ENCODE assay signal across 37 cellular contexts in the genomic region with DNA sequence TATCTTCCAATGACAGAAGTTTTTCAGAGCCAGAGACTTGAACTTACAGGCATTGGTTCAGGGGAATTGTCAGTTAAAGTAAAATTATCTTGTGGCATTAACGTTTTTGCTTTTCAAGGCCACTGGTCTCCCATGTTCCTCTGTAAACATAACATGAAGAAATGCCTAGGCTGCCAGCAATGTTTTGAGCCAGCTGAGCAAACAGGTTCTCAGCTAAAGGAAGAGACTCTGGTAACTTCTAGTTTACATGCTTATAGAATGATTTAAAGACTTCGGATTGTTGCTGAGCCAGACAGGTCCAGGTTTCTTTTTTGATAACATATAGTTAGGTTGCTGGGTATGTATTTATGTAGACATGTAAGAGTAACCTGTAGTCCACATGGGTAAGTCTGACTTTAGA.
"Had no signal": no experiment of that assay in that cellular context is flagged by ENCODE, and none has a peak within 500 bp of the region (broad histone marks: within the 10 kb centered on the region; RNA-seq: fewer than 3 reads in every experiment).

No MANE protein-coding gene starts in this region.

- H3K36me3 Mint-ChIP-seq: activated CD8-positive, alpha-beta memory T cell treated with anti-CD3 and anti-CD28 coated beads, Interleukin-2, amount 10 ng/mL, durations not matched to agents 7 days and 5 days had no signal

- DNase-seq: activated CD4-positive, alpha-beta memory T cell treated with anti-CD3 and anti-CD28 coated beads for 36 hours; activated CD4-positive, alpha-beta T cell treated with anti-CD3 and anti-CD28 coated beads for 36 hours; activated CD4-positive, CD25-positive, alpha-beta regulatory T cell; activated CD4-positive, CD25-positive, alpha-beta regulatory T cell treated with anti-CD3 and anti-CD28 coated beads, Interleukin-2, amount 50 U/mL, for 72 hours; activated CD8-positive, alpha-beta memory T cell treated with anti-CD3 and anti-CD28 coated beads, Interleukin-2, amount 10 ng/mL, durations not matched to agents 7 days and 5 days; activated CD8-positive, alpha-beta memory T cell treated with anti-CD3 and anti-CD28 coated beads, Interleukin-2, amount 50 U/mL, for 4 hours; activated CD8-positive, alpha-beta T cell treated with anti-CD3 and anti-CD28 coated beads, Interleukin-2, amount 10 ng/mL, durations not matched to agents 7 days and 5 days; activated effector memory CD4-positive, alpha-beta T cell treated with anti-CD3 and anti-CD28 coated beads, Interleukin-2, amount 50 U/mL, for 16 hours; activated naive CD4-positive, alpha-beta T cell treated with anti-CD3 and anti-CD28 coated beads for 36 hours; activated naive CD8-positive, alpha-beta T cell treated with anti-CD3 and anti-CD28 coated beads for 36 hours; activated naive CD8-positive, alpha-beta T cell treated with anti-CD3 and anti-CD28 coated beads, Interleukin-2, amount 50 U/mL, for 24 hours; activated T-cell treated with anti-CD3 and anti-CD28 coated beads, Interleukin-2, amount 50 U/mL, for 1 hour; activated T-cell treated with anti-CD3 and anti-CD28 coated beads, Interleukin-2, amount 50 U/mL, for 48 hours; adrenal gland; amygdala; aorta; dorsolateral prefrontal cortex; effector memory CD4-positive, alpha-beta T cell; endodermal cell; erythroblast; foreskin keratinocyte; gastrocnemius medialis; glutamatergic neuron; heart left ventricle; T-helper 17 cell; T1000 had no signal

- ATAC-seq: activated CD4-positive, alpha-beta T cell treated with anti-CD3 and anti-CD28 coated beads for 36 hours; activated CD8-positive, alpha-beta memory T cell treated with anti-CD3 and anti-CD28 coated beads, Interleukin-2, amount 10 ng/mL, durations not matched to agents 7 days and 5 days; activated CD8-positive, alpha-beta T cell treated with anti-CD3 and anti-CD28 coated beads, Interleukin-2, amount 10 ng/mL, durations not matched to agents 7 days and 5 days; activated naive CD8-positive, alpha-beta T cell treated with anti-CD3 and anti-CD28 coated beads, Interleukin-2, amount 50 U/mL, for 24 hours; foreskin keratinocyte; gastrocnemius medialis; heart left ventricle; T-helper 17 cell had no signal

- H3K27ac Mint-ChIP-seq: activated CD4-positive, alpha-beta memory T cell treated with anti-CD3 and anti-CD28 coated beads for 36 hours; activated CD4-positive, alpha-beta T cell treated with anti-CD3 and anti-CD28 coated beads for 36 hours; activated CD4-positive, alpha-beta T cell treated with anti-CD3 and anti-CD28 coated beads, Interleukin-2, amount 10 ng/mL, durations not matched to agents 24 days and 14 days; activated CD8-positive, alpha-beta memory T cell treated with anti-CD3 and anti-CD28 coated beads, Interleukin-2, amount 10 ng/mL, durations not matched to agents 7 days and 5 days; activated CD8-positive, alpha-beta T cell treated with anti-CD3 and anti-CD28 coated beads, Interleukin-2, amount 10 ng/mL, durations not matched to agents 7 days and 5 days; activated naive CD4-positive, alpha-beta T cell treated with anti-CD3 and anti-CD28 coated beads for 36 hours; activated naive CD4-positive, alpha-beta T cell treated with anti-CD3 and anti-CD28 coated beads, Interleukin-2, amount 50 U/mL, for 24 hours; activated naive CD8-positive, alpha-beta T cell treated with anti-CD3 and anti-CD28 coated beads for 36 hours; activated naive CD8-positive, alpha-beta T cell treated with anti-CD3 and anti-CD28 coated beads, Interleukin-2, amount 50 U/mL, for 24 hours; activated T-helper 1 cell treated with anti-CD3 and anti-CD28 coated beads, Interleukin-12 subunit alpha, Interleukin-12 subunit beta, Interleukin-2, Interleukin-4 antibody, amounts not matched to agents 30 ng/mL and 10 ng/mL and 1 ng/mL, durations not matched to agents 14 hours and 24 hours and 36 hours; activated T-helper 2 cell treated with anti-CD3 and anti-CD28 coated beads, Interferon-gamma antibody, Interleukin-2, Interleukin-4, amounts not matched to agents 10 μg/mL and 5 μg/mL and 100 μg/mL, durations not matched to agents 14 hours and 24 hours and 36 hours; brain; dendritic cell treated with granulocyte-macrophage colony-stimulating factor and Interleukin-4, amounts not matched to agents 40 ng/mL and 50 ng/mL, for 4 days; endodermal cell; T-helper 17 cell; T-helper 2 cell treated with Interferon-gamma antibody and Interleukin-4, amounts not matched to agents 5 μg/mL and 100 μg/mL, for 36 hours had no signal

- H3K4me3 Mint-ChIP-seq: activated CD4-positive, alpha-beta memory T cell treated with anti-CD3 and anti-CD28 coated beads for 36 hours; activated CD4-positive, alpha-beta T cell treated with anti-CD3 and anti-CD28 coated beads for 36 hours; activated CD4-positive, alpha-beta T cell treated with anti-CD3 and anti-CD28 coated beads, Interleukin-2, amount 10 ng/mL, durations not matched to agents 24 days and 14 days; activated CD8-positive, alpha-beta memory T cell treated with anti-CD3 and anti-CD28 coated beads, Interleukin-2, amount 10 ng/mL, durations not matched to agents 7 days and 5 days; activated CD8-positive, alpha-beta T cell treated with anti-CD3 and anti-CD28 coated beads, Interleukin-2, amount 10 ng/mL, durations not matched to agents 7 days and 5 days; activated naive CD4-positive, alpha-beta T cell treated with anti-CD3 and anti-CD28 coated beads for 36 hours; activated naive CD4-positive, alpha-beta T cell treated with anti-CD3 and anti-CD28 coated beads, Interleukin-2, amount 50 U/mL, for 24 hours; activated naive CD8-positive, alpha-beta T cell treated with anti-CD3 and anti-CD28 coated beads for 36 hours; activated naive CD8-positive, alpha-beta T cell treated with anti-CD3 and anti-CD28 coated beads, Interleukin-2, amount 50 U/mL, for 24 hours; activated T-helper 1 cell treated with anti-CD3 and anti-CD28 coated beads, Interleukin-12 subunit alpha, Interleukin-12 subunit beta, Interleukin-2, Interleukin-4 antibody, amounts not matched to agents 30 ng/mL and 10 ng/mL and 1 ng/mL, durations not matched to agents 14 hours and 24 hours and 36 hours; brain; central memory CD8-positive, alpha-beta T cell; dendritic cell treated with granulocyte-macrophage colony-stimulating factor and Interleukin-4, amounts not matched to agents 40 ng/mL and 50 ng/mL, for 4 days; endodermal cell; T-helper 17 cell; T-helper 2 cell treated with Interferon-gamma antibody and Interleukin-4, amounts not matched to agents 5 μg/mL and 100 μg/mL, for 36 hours had no signal

- H3K4me3 ChIP-seq: adrenal gland, breast epithelium, coronary artery, dorsolateral prefrontal cortex, esophagus muscularis mucosa, gastrocnemius medialis, heart left ventricle had no signal

- H3K27me3 ChIP-seq: adrenal gland, breast epithelium, dorsolateral prefrontal cortex, esophagus muscularis mucosa, foreskin keratinocyte, gastrocnemius medialis, heart left ventricle had no signal

- H3K27me3 Mint-ChIP-seq: activated CD4-positive, alpha-beta memory T cell treated with anti-CD3 and anti-CD28 coated beads for 36 hours; activated CD4-positive, alpha-beta T cell treated with anti-CD3 and anti-CD28 coated beads for 36 hours; activated CD4-positive, alpha-beta T cell treated with anti-CD3 and anti-CD28 coated beads, Interleukin-2, amount 10 ng/mL, durations not matched to agents 24 days and 14 days; activated CD8-positive, alpha-beta memory T cell treated with anti-CD3 and anti-CD28 coated beads, Interleukin-2, amount 10 ng/mL, durations not matched to agents 7 days and 5 days; activated naive CD4-positive, alpha-beta T cell treated with anti-CD3 and anti-CD28 coated beads, Interleukin-2, amount 50 U/mL, for 24 hours; activated naive CD8-positive, alpha-beta T cell treated with anti-CD3 and anti-CD28 coated beads for 36 hours; activated naive CD8-positive, alpha-beta T cell treated with anti-CD3 and anti-CD28 coated beads, Interleukin-2, amount 50 U/mL, for 24 hours; central memory CD8-positive, alpha-beta T cell; dendritic cell treated with granulocyte-macrophage colony-stimulating factor and Interleukin-4, amounts not matched to agents 40 ng/mL and 50 ng/mL, for 4 days; T-helper 17 cell had no signal

- H3K36me3 ChIP-seq: adrenal gland, breast epithelium, esophagus muscularis mucosa, gastrocnemius medialis, heart left ventricle had no signal

- H3K4me1 ChIP-seq: adrenal gland, breast epithelium, esophagus muscularis mucosa, foreskin keratinocyte, gastrocnemius medialis, heart left ventricle had no signal

- H3K27ac ChIP-seq: adrenal gland, breast epithelium, coronary artery, dorsolateral prefrontal cortex, esophagus muscularis mucosa, foreskin keratinocyte, gastrocnemius medialis, heart left ventricle had no signal

- H3K4me1 Mint-ChIP-seq: activated CD4-positive, alpha-beta T cell treated with anti-CD3 and anti-CD28 coated beads for 36 hours; activated CD4-positive, alpha-beta T cell treated with anti-CD3 and anti-CD28 coated beads, Interleukin-2, amount 10 ng/mL, durations not matched to agents 24 days and 14 days; activated CD8-positive, alpha-beta memory T cell treated with anti-CD3 and anti-CD28 coated beads, Interleukin-2, amount 10 ng/mL, durations not matched to agents 7 days and 5 days; activated naive CD4-positive, alpha-beta T cell treated with anti-CD3 and anti-CD28 coated beads, Interleukin-2, amount 50 U/mL, for 24 hours; activated naive CD8-positive, alpha-beta T cell treated with anti-CD3 and anti-CD28 coated beads for 36 hours; activated naive CD8-positive, alpha-beta T cell treated with anti-CD3 and anti-CD28 coated beads, Interleukin-2, amount 50 U/mL, for 24 hours; brain; central memory CD8-positive, alpha-beta T cell; endodermal cell; T-helper 17 cell had no signal
